Comparison of ENCODE assay signal across 15 cellular contexts in genomic region chr2:190670182-190670946, GRCh38. TPM values are rescaled to one million over a fixed set of nuclear protein-coding genes. Genes with fewer than 3 reads are reported as not detected.
DNase-seq lines count a peak whose midpoint lies in the region; ATAC-seq and TF ChIP-seq lines count a peak whose summit lies in the region.
"Had no signal": no experiment of that assay in that cellular context is flagged by ENCODE, and none has a peak within 500 bp of the region (broad histone marks: within the 10 kb centered on the region; RNA-seq: fewer than 3 reads in every experiment).

No MANE protein-coding gene starts in this region.

- peak; percentile 37 to 61 for ATAC-seq in CD4-positive, CD25-positive, alpha-beta regulatory T cell (ENCODE audit: low read depth in 2 of 2)
- peak; percentile 59 for ATAC-seq in GM18868 (IDR thresholded peaks at IDR 0.05; ENCODE audit: unreplicated experiment)
- peak; percentile 47 for ATAC-seq in HG02623 (IDR thresholded peaks at IDR 0.05; ENCODE audit: unreplicated experiment)
- ATAC-seq in HG03442 (IDR thresholded peaks at IDR 0.05; ENCODE audit: unreplicated experiment), result peak; percentile 57
- no peak for ATAC-seq in psoas muscle
- ATAC-seq: SK-N-SH treated with all-trans-retinoic acid at 6 μM for 48 hours, upper lobe of right lung had no signal

- peak overlapping the region; percentile 57 for H3K4me3 ChIP-seq in CD4-positive, CD25-positive, alpha-beta regulatory T cell (ENCODE audit: low read depth, low read length)
- no peak overlapping the region for H3K4me3 ChIP-seq in ascending aorta
- H3K4me3 ChIP-seq in psoas muscle, result no peak overlapping the region
- H3K4me3 ChIP-seq in colonic mucosa, result no peak overlapping the region
- H3K4me3 ChIP-seq: upper lobe of right lung had no signal

- peaks cover 18 to 54% (median 42%) of the 10 kb centered on the region in 4 donors for H3K4me1 Mint-ChIP-seq in CD4-positive, CD25-positive, alpha-beta regulatory T cell

- H3K9me3 Mint-ChIP-seq in CD4-positive, CD25-positive, alpha-beta regulatory T cell, result no peaks in the 10 kb centered on the region

- intact Hi-C loops in ascending aorta (cut with DNase I), result no loop called here
- intact Hi-C loops in psoas muscle (cut with DNase I), result no loop called here
- intact Hi-C loops in colonic mucosa (cut with DNase I), result no loop called here

- H3K27me3 ChIP-seq in CD4-positive, CD25-positive, alpha-beta regulatory T cell (ENCODE audit: control insufficient read depth, insufficient read depth, low read length), result no peaks in the 10 kb centered on the region
- H3K27me3 ChIP-seq in ascending aorta, result no peaks in the 10 kb centered on the region
- no peaks in the 10 kb centered on the region for H3K27me3 ChIP-seq in psoas muscle (ENCODE audit: insufficient read depth in 3 of 3, low read length in 2 of 3)
- H3K27me3 ChIP-seq in colonic mucosa, result no peaks in the 10 kb centered on the region
- H3K27me3 ChIP-seq: upper lobe of right lung had no signal

- peak overlapping the region; percentile 8 to 71 (median 53) for H3K4me3 Mint-ChIP-seq in CD4-positive, CD25-positive, alpha-beta regulatory T cell

- H3K27ac ChIP-seq in CD4-positive, CD25-positive, alpha-beta regulatory T cell (ENCODE audit: insufficient read depth, low read length, poor library complexity, severe bottlenecking), result peak overlapping the region; percentile 61
- H3K27ac ChIP-seq in ascending aorta, result no peak overlapping the region
- no peak overlapping the region for H3K27ac ChIP-seq in psoas muscle
- H3K27ac ChIP-seq in colonic mucosa, result no peak overlapping the region
- H3K27ac ChIP-seq: KMS-11, upper lobe of right lung had no signal

- WGBS in psoas muscle, 3 donors, result 89 to 93% (median 91%) methylated on average over 10 of the region's 10 CpGs

- no peaks in the 10 kb centered on the region for H3K9me3 ChIP-seq in CD4-positive, CD25-positive, alpha-beta regulatory T cell (ENCODE audit: control insufficient read depth in 2 of 2, low read length in 2 of 2)
- H3K9me3 ChIP-seq in ascending aorta (peaks cover 0 to 2% of the 10 kb centered on the region in 2 donors), psoas muscle (no peaks in the 10 kb centered on the region), colonic mucosa (no peaks in the 10 kb centered on the region)
- H3K9me3 ChIP-seq: upper lobe of right lung had no signal

- no peaks in the 10 kb centered on the region for H3K27me3 Mint-ChIP-seq in CD4-positive, CD25-positive, alpha-beta regulatory T cell

- H3K27ac Mint-ChIP-seq in CD4-positive, CD25-positive, alpha-beta regulatory T cell, result peak overlapping the region; percentile 76 to 82 (median 78)

- H3K36me3 ChIP-seq in CD4-positive, CD25-positive, alpha-beta regulatory T cell (ENCODE audit: control insufficient read depth, insufficient read depth, low read length), result peaks cover 12% of the 10 kb centered on the region
- H3K36me3 ChIP-seq in ascending aorta (peaks cover 12 to 16% of the 10 kb centered on the region in 2 donors), psoas muscle (ENCODE audit: insufficient read depth in 1 of 2, low read depth in 1 of 2) (peaks cover 2 to 50% of the 10 kb centered on the region in 2 donors), colonic mucosa (peaks cover 4% of the 10 kb centered on the region)

- no peak overlapping the region for H3K9ac ChIP-seq in colonic mucosa (ENCODE audit: low read depth in 2 of 2, low read length in 2 of 2)
- H3K9ac ChIP-seq: KMS-11 had no signal

- TF ChIP-seq CTCF in ascending aorta (IDR thresholded peaks at IDR 0.05) (no peak), psoas muscle (IDR thresholded peaks at IDR 0.05) (no peak), colonic mucosa (IDR thresholded peaks at IDR 0.05) (no peak)

- H3K4me1 ChIP-seq in CD4-positive, CD25-positive, alpha-beta regulatory T cell (ENCODE audit: control insufficient read depth, insufficient read depth, low read length, poor library complexity, severe bottlenecking), result peaks cover 22% of the 10 kb centered on the region
- H3K4me1 ChIP-seq in ascending aorta, result no peaks in the 10 kb centered on the region
- peaks cover 5% of the 10 kb centered on the region for H3K4me1 ChIP-seq in psoas muscle
- H3K4me1 ChIP-seq in colonic mucosa, result no peaks in the 10 kb centered on the region
- H3K4me1 ChIP-seq: upper lobe of right lung had no signal

- peak in 1 of 3 donors; percentile 39 for DNase-seq in CD4-positive, CD25-positive, alpha-beta regulatory T cell
- DNase-seq in ascending aorta (ENCODE audit: low spot score in 2 of 2), result no peak
- no peak for DNase-seq in psoas muscle
- no peak for DNase-seq in colonic mucosa
- DNase-seq in A172 (ENCODE audit: low spot score), result no peak
- DNase-seq: activated naive CD4-positive, alpha-beta T cell; erythroblast; NCI-H1694 treated with DMSO at 0.1 percent for 48 hours; NK-92 treated with Interleukin-12 subunit alpha and Interleukin-12 subunit beta, amount 100 ng/mL, for 24 hours; upper lobe of right lung had no signal

- H3K36me3 Mint-ChIP-seq in CD4-positive, CD25-positive, alpha-beta regulatory T cell, result peaks cover 31% of the 10 kb centered on the region

RNA-seq across cellular contexts. Expression of gene NAB1, which starts 21.5 kb away (rescaled TPM):
- 42.7 TPM for total RNA-seq in CD4-positive, CD25-positive, alpha-beta regulatory T cell
- 1 to 10 TPM; 1.5 to 5.0 (median 2.9) TPM for polyA plus RNA-seq in CD4-positive, CD25-positive, alpha-beta regulatory T cell
- total RNA-seq in ascending aorta (63.2 TPM), psoas muscle (10 to 100 TPM in 2 of 4 donors, 1 to 10 TPM in 2; 5.1 to 16.9 (median 8.7) TPM), colonic mucosa (10 to 100 TPM; 31.7 to 37.1 TPM)
- polyA plus RNA-seq in psoas muscle, result 1 to 10 TPM; 2.6 to 7.9 (median 5.5) TPM
- total RNA-seq in A172 (2014; rRNA removed; shearing (Covaris generic)), result 45.5 and 54.8 TPM in 2 replicates

Comparison
In these comparisons a context has a peak if more than half of its experiments do, and no peak if none do; other contexts are left out.
1. ATAC-seq: peak in CD4-positive, CD25-positive, alpha-beta regulatory T cell (2 of 2), GM18868 (single experiment), HG02623 (single experiment) and HG03442 (single experiment); none in psoas muscle (0 of 4).